8 cellular contexts compared by ENCODE assay signal in genomic region chr2:134258684-134259408, GRCh38. TPM values are rescaled to one million over a fixed set of nuclear protein-coding genes. Genes with fewer than 3 reads are reported as not detected.
DNase-seq lines count a peak whose midpoint lies in the region; ATAC-seq, FAIRE-seq and TF ChIP-seq lines count a peak whose summit lies in the region.

No MANE protein-coding gene starts in this region.

- H3K27me3 Mint-ChIP-seq in mesothelial cell of epicardium (ENCODE audit: low read depth) = no peaks in the 10 kb centered on the region

- H3K4me3 Mint-ChIP-seq in mesothelial cell of epicardium = no peak overlapping the region

- peaks cover 5% of the 10 kb centered on the region for H3K4me1 Mint-ChIP-seq in mesothelial cell of epicardium

- DNase-seq in GM18507 (ENCODE audit: extremely low spot score, insufficient read length, low read depth) (no peak), occipital lobe (lab: John Stamatoyannopoulos, UW) (peak; percentile 58), DMS 273 treated with DMSO at 0.1 percent for 48 hours (lab: John Stamatoyannopoulos, UW) (no peak), NCI-H510A (lab: John Stamatoyannopoulos, UW) (no peak), mesothelial cell of epicardium (ENCODE audit: low spot score in 2 of 2, unreplicated experiment in 2 of 2) (no peak)
- DNase-seq in activated effector memory CD4-positive, alpha-beta T cell treated with anti-CD3 and anti-CD28 coated beads, Interleukin-2, amount 50 U/mL, for 16 hours = peak; percentile 79

- no peaks in the 10 kb centered on the region for H3K9me3 Mint-ChIP-seq in mesothelial cell of epicardium

- H3K36me3 Mint-ChIP-seq in mesothelial cell of epicardium = no peaks in the 10 kb centered on the region

- FAIRE-seq in GM18507 (lab: Jason Lieb, UNC) = peak; percentile 49

- no peak for TF ChIP-seq CTCF in mesothelial cell of epicardium (IDR thresholded peaks at IDR 0.05; ENCODE audit: unreplicated experiment)

- no peak overlapping the region for H3K27ac Mint-ChIP-seq in mesothelial cell of epicardium

- peak; percentile 40 for ATAC-seq in HG03469 (IDR thresholded peaks at IDR 0.05; ENCODE audit: unreplicated experiment)
- ATAC-seq in HG03280 (IDR thresholded peaks at IDR 0.05; ENCODE audit: unreplicated experiment) = no peak

RNA-seq across cellular contexts. Expression of gene MGAT5, which starts 5.0 kb away (rescaled TPM):
- total RNA-seq in occipital lobe (70.3 TPM), mesothelial cell of epicardium (38.2 to 42.9 TPM (median 41.1 TPM) in 3 replicates)

Comparison
In these comparisons a context has a peak if more than half of its experiments do, and no peak if none do; other contexts are left out.
1. DNase-seq: peak in activated effector memory CD4-positive, alpha-beta T cell treated with anti-CD3 and anti-CD28 coated beads, Interleukin-2, amount 50 U/mL, for 16 hours (single experiment) and occipital lobe (single experiment); none in GM18507 (single experiment), DMS 273 treated with DMSO at 0.1 percent for 48 hours (single experiment), NCI-H510A (single experiment) and mesothelial cell of epicardium (0 of 2).